ENCODE assay signal across 8 cellular contexts in the genomic region with DNA sequence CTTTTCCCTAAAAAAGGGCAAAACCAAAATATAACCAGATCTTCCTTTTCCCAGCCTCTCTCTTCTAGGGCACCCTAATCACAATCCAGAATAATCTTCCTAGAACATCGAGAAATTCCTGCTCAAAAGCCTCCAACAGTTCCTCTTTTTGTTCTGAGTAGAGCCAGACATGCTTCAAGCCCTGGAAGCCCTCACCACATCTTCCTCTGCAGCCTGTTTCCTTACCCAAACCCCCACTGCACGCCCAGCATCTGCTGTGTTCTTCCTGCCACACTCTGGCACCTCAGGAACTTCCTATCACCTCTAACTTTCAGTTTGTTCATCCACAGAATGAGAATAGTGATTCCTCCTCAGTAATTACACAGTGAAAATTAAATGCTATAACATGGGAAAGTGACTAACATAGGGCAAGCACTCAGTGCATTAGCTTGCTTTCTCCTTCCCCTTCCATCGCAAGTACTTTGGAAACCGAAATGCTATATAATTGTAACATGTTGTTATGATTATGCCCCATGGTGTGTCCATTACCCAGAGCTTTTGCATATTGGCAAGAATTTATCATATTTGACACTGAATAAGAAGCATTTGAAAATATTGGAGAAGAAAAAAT. TPM values are rescaled to one million over a fixed set of nuclear protein-coding genes. Genes with fewer than 3 reads are reported as not detected.
DNase-seq lines count a peak whose midpoint lies in the region; ATAC-seq lines count a peak whose summit lies in the region.

No MANE protein-coding gene starts in this region.

- DNase-seq in activated CD4-positive, alpha-beta T cell treated with anti-CD3 and anti-CD28 coated beads, Interleukin-2, amount 50 U/mL, for 48 hours = peak; percentile 51 to 63
- DNase-seq in pons (ENCODE audit: low spot score) = peak; percentile 58
- no peak for DNase-seq in NCI-H1417 treated with DMSO at 0.1 percent for 48 hours (lab: John Stamatoyannopoulos, UW)
- no peak for DNase-seq in NCI-H2171 treated with DMSO at 0.1 percent for 48 hours (lab: John Stamatoyannopoulos, UW)
- no peak for DNase-seq in mucosa of gallbladder (ENCODE audit: low spot score)
- DNase-seq in NCI-H146 (lab: John Stamatoyannopoulos, UW) = no peak

- ATAC-seq in GM19023 (IDR thresholded peaks at IDR 0.05; ENCODE audit: unreplicated experiment) (peak; percentile 26), HG03354 (IDR thresholded peaks at IDR 0.05; ENCODE audit: poor library complexity, severe bottlenecking, unreplicated experiment) (peak; percentile 32)

RNA-seq across cellular contexts. Expression of a gene that starts 26.3 kb away (rescaled TPM):
- 69.9 TPM for total RNA-seq in mucosa of gallbladder

RNA-seq across cellular contexts. Expression of a gene that starts 37.4 kb away (rescaled TPM):
- 16.0 TPM for total RNA-seq in mucosa of gallbladder

RNA-seq across cellular contexts. Expression of a gene that starts 42.5 kb away (rescaled TPM):
- 16.2 TPM for total RNA-seq in mucosa of gallbladder

Comparison
In these comparisons a context has a peak if more than half of its experiments do, and no peak if none do; other contexts are left out.
1. DNase-seq: peak in activated CD4-positive, alpha-beta T cell treated with anti-CD3 and anti-CD28 coated beads, Interleukin-2, amount 50 U/mL, for 48 hours (2 of 2) and pons (single experiment); none in NCI-H1417 treated with DMSO at 0.1 percent for 48 hours (single experiment), NCI-H2171 treated with DMSO at 0.1 percent for 48 hours (single experiment), mucosa of gallbladder (single experiment) and NCI-H146 (single experiment).